Comparison of ENCODE assay signal across 8 cellular contexts in genomic region chr2:100260712-100261620, GRCh38.
A peak's percentile ranks its signal among the peaks of the same experiment; 100 is the strongest.
DNase-seq lines count a peak whose midpoint lies in the region; ATAC-seq and TF ChIP-seq lines count a peak whose summit lies in the region.

No MANE protein-coding gene starts in this region.

- peak; percentile 64 for DNase-seq in activated CD4-positive, alpha-beta T cell treated with anti-CD3 and anti-CD28 coated beads for 36 hours
- DNase-seq in activated CD4-positive, alpha-beta T cell treated with anti-CD3 and anti-CD28 coated beads, Interleukin-2, amount 50 U/mL, for 4 hours = no peak
- DNase-seq in SW 1271 (lab: John Stamatoyannopoulos, UW) = peak; percentile 30 to 66
- peak; percentile 72 to 85 for DNase-seq in fibroblast of lung (ENCODE audit: low read depth in 2 of 2)
- no peak for DNase-seq in naive B cell
- no peak for DNase-seq in CD4-positive, alpha-beta memory T cell

- no peaks in the 10 kb centered on the region for H3K9me3 Mint-ChIP-seq in activated CD4-positive, alpha-beta T cell treated with anti-CD3 and anti-CD28 coated beads for 36 hours (ENCODE audit: low read depth)
- no peaks in the 10 kb centered on the region for H3K9me3 Mint-ChIP-seq in naive B cell
- H3K9me3 Mint-ChIP-seq in CD4-positive, alpha-beta memory T cell = no peaks in the 10 kb centered on the region

- peaks cover 2% of the 10 kb centered on the region for H3K27me3 Mint-ChIP-seq in activated CD4-positive, alpha-beta T cell treated with anti-CD3 and anti-CD28 coated beads for 36 hours
- peaks cover 0 to 6% (median 3%) of the 10 kb centered on the region in 3 donors for H3K27me3 Mint-ChIP-seq in naive B cell
- H3K27me3 Mint-ChIP-seq in CD4-positive, alpha-beta memory T cell = peaks cover 0 to 1% of the 10 kb centered on the region in 2 donors

- no peaks in the 10 kb centered on the region for H3K27me3 ChIP-seq in fibroblast of lung (ENCODE audit: control insufficient read depth, insufficient read depth, low read length)
- no peaks in the 10 kb centered on the region for H3K27me3 ChIP-seq in CD4-positive, alpha-beta memory T cell (ENCODE audit: insufficient read depth, low read length)

- no peaks in the 10 kb centered on the region for H3K9me3 ChIP-seq in fibroblast of lung (ENCODE audit: control insufficient read depth, insufficient read depth, low read depth, low read length)
- no peaks in the 10 kb centered on the region for H3K9me3 ChIP-seq in CD4-positive, alpha-beta memory T cell (ENCODE audit: control insufficient read depth in 1 of 2, low read length in 2 of 2)

- H2AFZ ChIP-seq in fibroblast of lung (ENCODE audit: low read length) = no peak overlapping the region

- no peaks in the 10 kb centered on the region for H3K4me1 Mint-ChIP-seq in activated CD4-positive, alpha-beta T cell treated with anti-CD3 and anti-CD28 coated beads for 36 hours
- H3K4me1 Mint-ChIP-seq in naive B cell = peaks cover 19 to 25% (median 24%) of the 10 kb centered on the region in 3 donors
- H3K4me1 Mint-ChIP-seq in CD4-positive, alpha-beta memory T cell = no peaks in the 10 kb centered on the region

- H3K4me1 ChIP-seq in fibroblast of lung (ENCODE audit: control insufficient read depth, extremely low read depth, insufficient read depth, low read length) = no peaks in the 10 kb centered on the region
- H3K4me1 ChIP-seq in CD4-positive, alpha-beta memory T cell (ENCODE audit: insufficient read depth, low read length) = no peaks in the 10 kb centered on the region

- ATAC-seq in activated CD4-positive, alpha-beta T cell treated with anti-CD3 and anti-CD28 coated beads for 36 hours = no peak
- ATAC-seq in naive B cell (ENCODE audit: low read depth in 2 of 2) (peak; percentile 76 to 88), GM21360 (IDR thresholded peaks at IDR 0.05; ENCODE audit: unreplicated experiment) (no peak)

- POLR2A ChIA-PET in activated CD4-positive, alpha-beta T cell treated with anti-CD3 and anti-CD28 coated beads for 36 hours (lab: Charles Lee) = no interaction called here
- POLR2A ChIA-PET in CD4-positive, alpha-beta memory T cell (lab: Charles Lee; ENCODE audit: partially characterized antibody) = no interaction called here

- no peaks in the 10 kb centered on the region for H3K36me3 Mint-ChIP-seq in activated CD4-positive, alpha-beta T cell treated with anti-CD3 and anti-CD28 coated beads for 36 hours (ENCODE audit: low read depth)
- no peaks in the 10 kb centered on the region for H3K36me3 Mint-ChIP-seq in naive B cell
- no peaks in the 10 kb centered on the region for H3K36me3 Mint-ChIP-seq in CD4-positive, alpha-beta memory T cell

- no peak overlapping the region for H3K4me2 ChIP-seq in fibroblast of lung (ENCODE audit: extremely low read depth, insufficient read depth, low read length)

- no peaks in the 10 kb centered on the region for H4K20me1 ChIP-seq in fibroblast of lung (ENCODE audit: control insufficient read depth, extremely low read depth, insufficient read depth, low read length)

- no peak overlapping the region for H3K9ac ChIP-seq in fibroblast of lung (ENCODE audit: insufficient read depth, low read length)

- TF ChIP-seq CTCF in LNCAP (IDR thresholded peaks at IDR 0.05) (peak; percentile 74), fibroblast of lung (conservative IDR thresholded peaks at IDR 0.05 in 1 of 2, IDR thresholded peaks at IDR 0.05 in 1 of 2; ENCODE audit: low read depth in 1 of 2, low read length in 2 of 2) (peak; percentile 59 to 70)

- no peaks in the 10 kb centered on the region for H3K36me3 ChIP-seq in fibroblast of lung (ENCODE audit: control insufficient read depth, insufficient read depth, low read length)
- H3K36me3 ChIP-seq in CD4-positive, alpha-beta memory T cell (ENCODE audit: insufficient read depth, low read length) = no peaks in the 10 kb centered on the region

- intact Hi-C loops in activated CD4-positive, alpha-beta T cell treated with anti-CD3 and anti-CD28 coated beads for 36 hours (cut with DNase I, micrococcal nuclease) = loop anchor here (1.0 to 5.0 kb wide), 2 partner anchors 702 to 704 kb away; no protein-coding TSS in a partner anchor
- intact Hi-C loops in CD4-positive, alpha-beta memory T cell (cut with micrococcal nuclease) = loop anchor here (5.0 to 10.0 kb wide), 2 partner anchors 334 to 704 kb away; no protein-coding TSS in a partner anchor

- no peaks in the 10 kb centered on the region for H3K79me2 ChIP-seq in fibroblast of lung (ENCODE audit: control insufficient read depth, insufficient read depth, low read length)

- H3K4me3 ChIP-seq in fibroblast of lung (replicated peaks in 1 of 4; ENCODE audit: control extremely low read depth in 1 of 4, insufficient read depth in 1 of 4, low read depth in 3 of 4, low read length in 4 of 4) = no peak overlapping the region
- H3K4me3 ChIP-seq in CD4-positive, alpha-beta memory T cell (ENCODE audit: low read length in 2 of 2) = no peak overlapping the region

- CTCF ChIA-PET in activated CD4-positive, alpha-beta T cell treated with anti-CD3 and anti-CD28 coated beads for 36 hours (lab: Charles Lee) = interaction anchor here (0.7 to 5.0 kb wide), 18 partner anchors 13 to 704 kb away, joined by 3 to 110 read pairs (median 4); no protein-coding TSS in a partner anchor
- CTCF ChIA-PET in CD4-positive, alpha-beta memory T cell (lab: Charles Lee; ENCODE audit: partially characterized antibody) = interaction anchor here (0.7 to 5.0 kb wide), 16 partner anchors 8 to 705 kb away, joined by 3 to 70 read pairs (median 8); no protein-coding TSS in a partner anchor

- H3K27ac Mint-ChIP-seq in activated CD4-positive, alpha-beta T cell treated with anti-CD3 and anti-CD28 coated beads for 36 hours = no peak overlapping the region
- peak overlapping the region in 2 of 6 donors; percentile 55 to 93 for H3K27ac Mint-ChIP-seq in naive B cell
- peak overlapping the region in 1 of 7 donors; percentile 69 for H3K27ac Mint-ChIP-seq in CD4-positive, alpha-beta memory T cell

- no peak overlapping the region for H3K27ac ChIP-seq in fibroblast of lung (ENCODE audit: insufficient read depth, low read length)
- no peak overlapping the region for H3K27ac ChIP-seq in CD4-positive, alpha-beta memory T cell (ENCODE audit: low read depth, low read length)

- H3K4me3 Mint-ChIP-seq in activated CD4-positive, alpha-beta T cell treated with anti-CD3 and anti-CD28 coated beads for 36 hours = no peak overlapping the region
- H3K4me3 Mint-ChIP-seq in naive B cell = no peak overlapping the region
- no peak overlapping the region for H3K4me3 Mint-ChIP-seq in CD4-positive, alpha-beta memory T cell

Comparison
In these comparisons a context has a peak if more than half of its experiments do, and no peak if none do; other contexts are left out.
1. DNase-seq: peak in activated CD4-positive, alpha-beta T cell treated with anti-CD3 and anti-CD28 coated beads for 36 hours (single experiment), SW 1271 (2 of 2) and fibroblast of lung (2 of 2); none in activated CD4-positive, alpha-beta T cell treated with anti-CD3 and anti-CD28 coated beads, Interleukin-2, amount 50 U/mL, for 4 hours (0 of 2), naive B cell (single experiment) and CD4-positive, alpha-beta memory T cell (0 of 5).
2. ATAC-seq: peak in naive B cell (2 of 2); none in activated CD4-positive, alpha-beta T cell treated with anti-CD3 and anti-CD28 coated beads for 36 hours (single experiment) and GM21360 (single experiment).